Comparison of ENCODE assay signal across 11 cellular contexts in genomic region chr7:16648551-16648950, GRCh38. TPM values are rescaled to one million over a fixed set of nuclear protein-coding genes. Genes with fewer than 3 reads are reported as not detected.
DNase-seq lines count a peak whose midpoint lies in the region; ATAC-seq and TF ChIP-seq lines count a peak whose summit lies in the region.
"Had no signal": no experiment of that assay in that cellular context is flagged by ENCODE, and none has a peak within 500 bp of the region (broad histone marks: within the 10 kb centered on the region; RNA-seq: fewer than 3 reads in every experiment).

No MANE protein-coding gene starts in this region.

- peaks cover 15% of the 10 kb centered on the region for H3F3A ChIP-seq in neural progenitor cell (ENCODE audit: low read depth)

- H3K4me3 ChIP-seq in KMS-11 (IDR thresholded peaks at IDR 0.05; ENCODE audit: insufficient read depth, low read depth, low read length) = no peak overlapping the region
- peak overlapping the region; percentile 24 for H3K4me3 ChIP-seq in neural progenitor cell

- no peak overlapping the region for H3K9ac ChIP-seq in KMS-11
- H3K9ac ChIP-seq in neural progenitor cell = no peak overlapping the region

- peaks cover 71% of the 10 kb centered on the region for H3K79me2 ChIP-seq in KMS-11 (ENCODE audit: insufficient read depth, low read depth)
- H3K79me2 ChIP-seq in neural progenitor cell (ENCODE audit: low read depth) = peaks cover 90% of the 10 kb centered on the region

- no peaks in the 10 kb centered on the region for H3K9me3 ChIP-seq in neural progenitor cell (ENCODE audit: low read depth)

- H3K4me1 Mint-ChIP-seq in neural progenitor cell = peaks cover 38% of the 10 kb centered on the region

- H3K4me2 ChIP-seq in KMS-11 (peak overlapping the region; percentile 39; the same call in 1 of the 2 replicates), neural progenitor cell (peak overlapping the region; percentile 99)

- peaks cover 19% of the 10 kb centered on the region for H3K36me3 Mint-ChIP-seq in neural progenitor cell

- H4K20me1 ChIP-seq in KMS-11 (ENCODE audit: insufficient read depth) (peaks cover 54% of the 10 kb centered on the region), neural progenitor cell (ENCODE audit: low read depth) (peaks cover 40% of the 10 kb centered on the region)

- H3K36me3 ChIP-seq in KMS-11 (ENCODE audit: insufficient read depth) = no peaks in the 10 kb centered on the region
- H3K36me3 ChIP-seq in neural progenitor cell = no peaks in the 10 kb centered on the region

- no peak overlapping the region for H3K27ac Mint-ChIP-seq in neural progenitor cell

- TF ChIP-seq CTCF in KMS-11 (conservative IDR thresholded peaks at IDR 0.05; ENCODE audit: low read depth, low read length) (no peak), neural progenitor cell (IDR thresholded peaks at IDR 0.05) (no peak)

- H3K27ac ChIP-seq in KMS-11 (no peak overlapping the region), neural progenitor cell (no peak overlapping the region)
- H3K27ac ChIP-seq: 22Rv1 had no signal

- H3K4me1 ChIP-seq in KMS-11 (ENCODE audit: low read depth, poor library complexity, severe bottlenecking) (peaks cover 45% of the 10 kb centered on the region), neural progenitor cell (peaks cover 51% of the 10 kb centered on the region)

- H3K27me3 ChIP-seq in KMS-11 (ENCODE audit: insufficient read depth, low read depth) (no peaks in the 10 kb centered on the region), neural progenitor cell (no peaks in the 10 kb centered on the region)

- H3K9me3 Mint-ChIP-seq in neural progenitor cell = no peaks in the 10 kb centered on the region

- DNase-seq in DMS 273 (lab: John Stamatoyannopoulos, UW; ENCODE audit: unreplicated experiment) (peak; percentile 25), DMS 273 treated with DMSO at 0.1 percent for 48 hours (lab: John Stamatoyannopoulos, UW) (no peak), astrocyte of the hippocampus (ENCODE audit: low read depth, low spot score) (peak; percentile 4), neural progenitor cell (ENCODE audit: low spot score) (peak; percentile 50), SHP77 (lab: John Stamatoyannopoulos, UW) (no peak), NCI-H2107 (lab: John Stamatoyannopoulos, UW) (no peak)
- DNase-seq: occipital lobe; stimulated activated CD8-positive, alpha-beta memory T cell treated with anti-CD3 and anti-CD28 coated beads, Interleukin-4, amount 100 ng/mL, for 48 hours had no signal

- no peaks in the 10 kb centered on the region for H3K27me3 Mint-ChIP-seq in neural progenitor cell (ENCODE audit: insufficient read depth, low read depth)

- H2AFZ ChIP-seq in KMS-11 (ENCODE audit: low read depth) = no peak overlapping the region
- no peak overlapping the region for H2AFZ ChIP-seq in neural progenitor cell (replicated peaks)

- H3K4me3 Mint-ChIP-seq in neural progenitor cell = peak overlapping the region; percentile 57

- ATAC-seq in GM21360 (IDR thresholded peaks at IDR 0.05; ENCODE audit: unreplicated experiment) = no peak

RNA-seq across cellular contexts. Expression of gene BZW2, which starts 2.6 kb away (rescaled TPM):
- total RNA-seq in neural progenitor cell (ENCODE audit: low replicate concordance) = 100 and 126 TPM in 2 replicates

RNA-seq across cellular contexts. Expression of gene ANKMY2, which starts 3.0 kb away (rescaled TPM):
- total RNA-seq in neural progenitor cell (ENCODE audit: low replicate concordance) = 47.7 and 68.5 TPM in 2 replicates

Comparison
In these comparisons a context has a peak if more than half of its experiments do, and no peak if none do; other contexts are left out.
1. DNase-seq: peak in DMS 273 (single experiment), astrocyte of the hippocampus (single experiment) and neural progenitor cell (single experiment); none in DMS 273 treated with DMSO at 0.1 percent for 48 hours (single experiment), SHP77 (0 of 2) and NCI-H2107 (single experiment).